In genomic region chr11:76567261-76567660, GRCh38 we compare ENCODE assay signal across 28 cellular contexts.
"Had no signal": no experiment of that assay in that cellular context is flagged by ENCODE, and none has a peak within 500 bp of the region (broad histone marks: within the 10 kb centered on the region; RNA-seq: fewer than 3 reads in every experiment).

No MANE protein-coding gene starts in this region.

- H3K36me3 ChIP-seq: colonic mucosa, esophagus muscularis mucosa, gastroesophageal sphincter, heart right ventricle, left lung, prostate gland, right atrium auricular region, thoracic aorta, tibial nerve, upper lobe of right lung, uterus had no signal

- ATAC-seq: gastroesophageal sphincter; heart right ventricle; left cardiac atrium; left lung; naive thymus-derived CD8-positive, alpha-beta T cell; sciatic nerve; stimulated activated memory B cell treated with anti-CD40 and anti-IgM and Interleukin-4, amounts not matched to agents 10 μg/mL and 1 μg/mL and 100 μg/mL, for 72 hours; upper lobe of right lung had no signal

- H3K27me3 ChIP-seq: colonic mucosa, foreskin keratinocyte, heart right ventricle, left lung, right atrium auricular region, tibial nerve, upper lobe of right lung, uterus had no signal

- H3K4me1 Mint-ChIP-seq: naive thymus-derived CD8-positive, alpha-beta T cell; nephron progenitor cell had no signal

- H3K9me3 Mint-ChIP-seq: dendritic cell treated with granulocyte-macrophage colony-stimulating factor and Interleukin-4, amounts not matched to agents 40 ng/mL and 50 ng/mL, for 4 days; stimulated activated memory B cell treated with anti-CD40 and anti-IgM and Interleukin-4, amounts not matched to agents 10 μg/mL and 1 μg/mL and 100 μg/mL, for 72 hours; stimulated activated naive CD8-positive, alpha-beta T cell treated with anti-CD3 and anti-CD28 coated beads, Interleukin-15, Interleukin-2, amounts not matched to agents 100 ng/mL and 50 ng/mL, for 24 hours had no signal

- H3K4me3 ChIP-seq: colonic mucosa, esophagus muscularis mucosa, gastroesophageal sphincter, heart right ventricle, left lung, prostate gland, right atrium auricular region, thoracic aorta, tibial nerve, upper lobe of right lung, uterus had no signal

- DNase-seq: colonic mucosa; effector memory CD4-positive, alpha-beta T cell; glutamatergic neuron; heart right ventricle; hippocampal formation; left cardiac atrium; left lung; mammary epithelial cell; mesendoderm; midbrain; naive thymus-derived CD8-positive, alpha-beta T cell; nephron progenitor cell; nucleus accumbens; stimulated activated CD4-positive, alpha-beta T cell treated with anti-CD3 and anti-CD28 coated beads, Interleukin-2, amount 100 ng/mL, for 24 hours; stimulated activated CD4-positive, alpha-beta T cell treated with anti-CD3 and anti-CD28 coated beads, Interleukin-4, amount 100 ng/mL, for 24 hours; upper lobe of right lung; uterus had no signal

- H3K27ac Mint-ChIP-seq: dendritic cell treated with granulocyte-macrophage colony-stimulating factor and Interleukin-4, amounts not matched to agents 40 ng/mL and 50 ng/mL, for 4 days; naive thymus-derived CD8-positive, alpha-beta T cell; nephron progenitor cell; stimulated activated memory B cell treated with anti-CD40 and anti-IgM and Interleukin-4, amounts not matched to agents 10 μg/mL and 1 μg/mL and 100 μg/mL, for 72 hours; stimulated activated naive CD8-positive, alpha-beta T cell treated with anti-CD3 and anti-CD28 coated beads, Interleukin-15, Interleukin-2, amounts not matched to agents 100 ng/mL and 50 ng/mL, for 24 hours had no signal

- H3K4me3 Mint-ChIP-seq: dendritic cell treated with granulocyte-macrophage colony-stimulating factor and Interleukin-4, amounts not matched to agents 40 ng/mL and 50 ng/mL, for 4 days; naive thymus-derived CD8-positive, alpha-beta T cell; nephron progenitor cell; stimulated activated memory B cell treated with anti-CD40 and anti-IgM and Interleukin-4, amounts not matched to agents 10 μg/mL and 1 μg/mL and 100 μg/mL, for 72 hours; stimulated activated naive CD8-positive, alpha-beta T cell treated with anti-CD3 and anti-CD28 coated beads, Interleukin-15, Interleukin-2, amounts not matched to agents 100 ng/mL and 50 ng/mL, for 24 hours had no signal

- H3K27ac ChIP-seq: colonic mucosa, esophagus muscularis mucosa, foreskin keratinocyte, gastroesophageal sphincter, heart right ventricle, left lung, prostate gland, right atrium auricular region, thoracic aorta, tibial nerve, upper lobe of right lung, uterus had no signal

- H3K36me3 Mint-ChIP-seq: stimulated activated memory B cell treated with anti-CD40 and anti-IgM and Interleukin-4, amounts not matched to agents 10 μg/mL and 1 μg/mL and 100 μg/mL, for 72 hours had no signal

- H3K4me1 ChIP-seq: colonic mucosa, esophagus muscularis mucosa, foreskin keratinocyte, gastroesophageal sphincter, heart right ventricle, left lung, prostate gland, right atrium auricular region, tibial nerve, upper lobe of right lung, uterus had no signal

- H3K9me3 ChIP-seq: colonic mucosa, esophagus muscularis mucosa, gastroesophageal sphincter, heart right ventricle, left lung, prostate gland, right atrium auricular region, thoracic aorta, tibial nerve, upper lobe of right lung, uterus had no signal
